10 cellular contexts compared by ENCODE assay signal in genomic region chr10:13382759-13383753, GRCh38. TPM values are rescaled to one million over a fixed set of nuclear protein-coding genes. Genes with fewer than 3 reads are reported as not detected.
DNase-seq lines count a peak whose midpoint lies in the region; ATAC-seq and TF ChIP-seq lines count a peak whose summit lies in the region.
"Had no signal": no experiment of that assay in that cellular context is flagged by ENCODE, and none has a peak within 500 bp of the region (broad histone marks: within the 10 kb centered on the region; RNA-seq: fewer than 3 reads in every experiment).

No MANE protein-coding gene starts in this region.

- TF ChIP-seq CTCF in esophagus squamous epithelium (IDR thresholded peaks at IDR 0.05) (no peak), prostate gland (IDR thresholded peaks at IDR 0.05) (peak in 1 of 4 experiments; percentile 8)
- TF ChIP-seq CTCF in activated CD8-positive, alpha-beta T cell treated with anti-CD3 and anti-CD28 coated beads for 36 hours (IDR thresholded peaks at IDR 0.05): no peak

- DNase-seq in H7 (peak; percentile 59), NOMO-1 treated with DMSO at 0.1 percent for 48 hours (lab: John Stamatoyannopoulos, UW; ENCODE audit: unreplicated experiment) (peak; percentile 37), esophagus squamous epithelium (lab: John Stamatoyannopoulos, UW) (no peak), prostate gland (ENCODE audit: low spot score) (peak; percentile 36), AG20443 (ENCODE audit: low spot score) (no peak)
- no peak for DNase-seq in stimulated activated CD4-positive, alpha-beta T cell treated with anti-CD3 and anti-CD28 coated beads, Interleukin-2, amount 100 ng/mL, for 24 hours
- DNase-seq in activated naive CD4-positive, alpha-beta T cell treated with anti-CD3 and anti-CD28 coated beads, Interleukin-2, amount 10 ng/mL, durations not matched to agents 7 days and 5 days: no peak
- DNase-seq in activated CD8-positive, alpha-beta T cell treated with anti-CD3 and anti-CD28 coated beads for 36 hours: no peak
- DNase-seq: activated naive CD4-positive, alpha-beta T cell treated with anti-CD3 and anti-CD28 coated beads, Interleukin-2, amount 50 U/mL, for 16 hours; spleen had no signal

- H3K27me3 Mint-ChIP-seq in activated naive CD4-positive, alpha-beta T cell treated with anti-CD3 and anti-CD28 coated beads, Interleukin-2, amount 10 ng/mL, durations not matched to agents 7 days and 5 days: peaks cover 61% of the 10 kb centered on the region
- peaks cover 37% of the 10 kb centered on the region for H3K27me3 Mint-ChIP-seq in activated CD8-positive, alpha-beta T cell treated with anti-CD3 and anti-CD28 coated beads for 36 hours

- H3K4me1 ChIP-seq in esophagus squamous epithelium (peaks cover 0 to 21% (median 4%) of the 10 kb centered on the region in 3 donors), prostate gland (replicated peaks) (no peaks in the 10 kb centered on the region)

- H3K36me3 Mint-ChIP-seq in activated naive CD4-positive, alpha-beta T cell treated with anti-CD3 and anti-CD28 coated beads, Interleukin-2, amount 10 ng/mL, durations not matched to agents 7 days and 5 days: no peaks in the 10 kb centered on the region
- H3K36me3 Mint-ChIP-seq in activated CD8-positive, alpha-beta T cell treated with anti-CD3 and anti-CD28 coated beads for 36 hours (ENCODE audit: low read depth): no peaks in the 10 kb centered on the region

- intact Hi-C loops in esophagus squamous epithelium (cut with DNase I) (no loop called here), prostate gland (cut with DNase I) (no loop called here)
- intact Hi-C loops in activated CD8-positive, alpha-beta T cell treated with anti-CD3 and anti-CD28 coated beads for 36 hours (cut with micrococcal nuclease): no loop called here

- CTCF ChIA-PET in activated naive CD4-positive, alpha-beta T cell treated with anti-CD3 and anti-CD28 coated beads, Interleukin-2, amount 10 ng/mL, durations not matched to agents 7 days and 5 days (lab: Charles Lee): interaction anchor here (1.6 kb wide), 1 partner anchor 11 kb away, joined by 4 read pairs; no protein-coding TSS in a partner anchor
- CTCF ChIA-PET in activated CD8-positive, alpha-beta T cell treated with anti-CD3 and anti-CD28 coated beads for 36 hours (lab: Charles Lee): interaction anchor here (0.6 to 4.1 kb wide), 4 partner anchors 11 to 180 kb away, joined by 3 to 28 read pairs (median 8); no protein-coding TSS in a partner anchor

- H3K4me1 Mint-ChIP-seq in activated naive CD4-positive, alpha-beta T cell treated with anti-CD3 and anti-CD28 coated beads, Interleukin-2, amount 10 ng/mL, durations not matched to agents 7 days and 5 days: peaks cover 9% of the 10 kb centered on the region
- peaks cover 9% of the 10 kb centered on the region for H3K4me1 Mint-ChIP-seq in activated CD8-positive, alpha-beta T cell treated with anti-CD3 and anti-CD28 coated beads for 36 hours (ENCODE audit: low read depth)

- peak overlapping the region; percentile 26 to 52 (median 50) for H3K27ac ChIP-seq in esophagus squamous epithelium
- H3K27ac ChIP-seq in prostate gland: peak overlapping the region in 1 of 2 donors; percentile 32
- H3K27ac ChIP-seq: spleen had no signal

- no peak overlapping the region for H3K4me3 Mint-ChIP-seq in activated naive CD4-positive, alpha-beta T cell treated with anti-CD3 and anti-CD28 coated beads, Interleukin-2, amount 10 ng/mL, durations not matched to agents 7 days and 5 days
- no peak overlapping the region for H3K4me3 Mint-ChIP-seq in activated CD8-positive, alpha-beta T cell treated with anti-CD3 and anti-CD28 coated beads for 36 hours

- H3K4me3 ChIP-seq in H7 (ENCODE audit: insufficient read depth, low read depth, low read length): peak overlapping the region; percentile 24; the same call in 1 of the 2 replicates
- H3K4me3 ChIP-seq in esophagus squamous epithelium: peak overlapping the region; percentile 9 to 47 (median 35)
- peak overlapping the region; percentile 6 to 25 for H3K4me3 ChIP-seq in prostate gland

- WGBS in esophagus squamous epithelium, 2 donors: 10 to 11% methylated on average over 37 to 39 of the region's 39 CpGs
- 9% methylated on average over 39 of the region's 39 CpGs for WGBS in prostate gland

- H3K36me3 ChIP-seq in H7 (replicated peaks; ENCODE audit: control insufficient read depth, insufficient read depth, low read length): no peaks in the 10 kb centered on the region
- no peaks in the 10 kb centered on the region for H3K36me3 ChIP-seq in esophagus squamous epithelium
- no peaks in the 10 kb centered on the region for H3K36me3 ChIP-seq in prostate gland
- H3K36me3 ChIP-seq: spleen had no signal

- no peaks in the 10 kb centered on the region for H3K9me3 Mint-ChIP-seq in activated naive CD4-positive, alpha-beta T cell treated with anti-CD3 and anti-CD28 coated beads, Interleukin-2, amount 10 ng/mL, durations not matched to agents 7 days and 5 days
- no peaks in the 10 kb centered on the region for H3K9me3 Mint-ChIP-seq in activated CD8-positive, alpha-beta T cell treated with anti-CD3 and anti-CD28 coated beads for 36 hours

- TF ChIP-seq POLR2A in esophagus squamous epithelium (IDR thresholded peaks at IDR 0.05) (no peak), prostate gland (IDR thresholded peaks at IDR 0.05) (no peak)

- H3K27me3 ChIP-seq in H7 (ENCODE audit: control insufficient read depth, insufficient read depth, low read length) (peaks cover 3% of the 10 kb centered on the region; the same call in 1 of the 2 replicates), esophagus squamous epithelium (peaks cover 0 to 51% (median 0%) of the 10 kb centered on the region in 4 donors), prostate gland (replicated peaks; ENCODE audit: insufficient read depth) (no peaks in the 10 kb centered on the region)

- H3K27ac Mint-ChIP-seq in activated naive CD4-positive, alpha-beta T cell treated with anti-CD3 and anti-CD28 coated beads, Interleukin-2, amount 10 ng/mL, durations not matched to agents 7 days and 5 days: no peak overlapping the region
- H3K27ac Mint-ChIP-seq in activated CD8-positive, alpha-beta T cell treated with anti-CD3 and anti-CD28 coated beads for 36 hours: no peak overlapping the region

- no peak for ATAC-seq in activated CD8-positive, alpha-beta T cell treated with anti-CD3 and anti-CD28 coated beads for 36 hours

- no peaks in the 10 kb centered on the region for H3K9me3 ChIP-seq in esophagus squamous epithelium
- no peaks in the 10 kb centered on the region for H3K9me3 ChIP-seq in prostate gland
- H3K9me3 ChIP-seq: spleen had no signal

- POLR2A ChIA-PET in activated CD8-positive, alpha-beta T cell treated with anti-CD3 and anti-CD28 coated beads for 36 hours (lab: Charles Lee): interaction anchor here (0.6 kb wide), 2 partner anchors 13 to 1717 kb away, joined by 3 read pairs; no protein-coding TSS in a partner anchor

RNA-seq across cellular contexts. Expression of gene SEPHS1, which starts 35.0 kb away (rescaled TPM):
- 338 and 341 TPM in 2 replicates for total RNA-seq in H7 (2014; rRNA removed; shearing (Covaris generic))
- 10 to 100 TPM; 14.5 to 30.9 (median 26.2) TPM for total RNA-seq in esophagus squamous epithelium
- 10 to 100 TPM; 41.1 to 60.9 TPM for total RNA-seq in prostate gland
- total RNA-seq in activated CD8-positive, alpha-beta T cell treated with anti-CD3 and anti-CD28 coated beads for 36 hours: 10 to 100 TPM; 61.6 to 66.5 TPM

Comparison
In these comparisons a context has a peak if more than half of its experiments do, and no peak if none do; other contexts are left out.
1. DNase-seq: peak in H7 (single experiment), NOMO-1 treated with DMSO at 0.1 percent for 48 hours (single experiment) and prostate gland (single experiment); none in esophagus squamous epithelium (single experiment), stimulated activated CD4-positive, alpha-beta T cell treated with anti-CD3 and anti-CD28 coated beads, Interleukin-2, amount 100 ng/mL, for 24 hours (0 of 2), AG20443 (single experiment), activated naive CD4-positive, alpha-beta T cell treated with anti-CD3 and anti-CD28 coated beads, Interleukin-2, amount 10 ng/mL, durations not matched to agents 7 days and 5 days (single experiment) and activated CD8-positive, alpha-beta T cell treated with anti-CD3 and anti-CD28 coated beads for 36 hours (single experiment).
2. Peak in every context shown above with its lines, with median percentiles within 50 percentile points of each other: H3K4me3 ChIP-seq.